ENCODE assay signal across 10 cellular contexts in genomic region chr2:58039170-58039611, GRCh38. TPM values are rescaled to one million over a fixed set of nuclear protein-coding genes. Genes with fewer than 3 reads are reported as not detected.
DNase-seq lines count a peak whose midpoint lies in the region; ATAC-seq and TF ChIP-seq lines count a peak whose summit lies in the region.
"Had no signal": no experiment of that assay in that cellular context is flagged by ENCODE, and none has a peak within 500 bp of the region (broad histone marks: within the 10 kb centered on the region; RNA-seq: fewer than 3 reads in every experiment).

No MANE protein-coding gene starts in this region.

- H3K36me3 Mint-ChIP-seq in CD4-positive, alpha-beta memory T cell: peaks cover 3 to 15% of the 10 kb centered on the region in 2 donors
- H3K36me3 Mint-ChIP-seq in Caco-2 (ENCODE audit: insufficient read depth, unreplicated experiment): no peaks in the 10 kb centered on the region

- DNase-seq in AG20443 (ENCODE audit: low spot score) (peak; percentile 30), adipocyte (ENCODE audit: low read depth) (peak; percentile 65), mesendoderm (no peak), Caco-2 (no peak), DMS114 treated with DMSO at 0.1 percent for 48 hours (lab: John Stamatoyannopoulos, UW; ENCODE audit: unreplicated experiment) (no peak)
- DNase-seq in CD4-positive, alpha-beta memory T cell: no peak
- DNase-seq: DND-41 had no signal

- no CpG with 5 or more reads among the region's 1 CpG for WGBS in mesendoderm (ENCODE audit: extremely low coverage, insufficient coverage, low lambda C conversion rate)

- no peak overlapping the region for H2BK15ac ChIP-seq in mesendoderm (replicated peaks; ENCODE audit: low read depth)

- no peak overlapping the region for H3K23ac ChIP-seq in mesendoderm (ENCODE audit: low read length)

- H3K9ac ChIP-seq in adipocyte (ENCODE audit: low read length): peak overlapping the region; percentile 28
- H3K9ac ChIP-seq in mesendoderm (ENCODE audit: low read length): no peak overlapping the region

- peaks cover 0 to 5% (median 2%) of the 10 kb centered on the region in 8 donors for H3K9me3 Mint-ChIP-seq in CD4-positive, alpha-beta memory T cell
- H3K9me3 Mint-ChIP-seq in Caco-2 (ENCODE audit: unreplicated experiment): no peaks in the 10 kb centered on the region

- no peak overlapping the region for H2BK120ac ChIP-seq in mesendoderm (ENCODE audit: low read depth, low read length)

- H2AK5ac ChIP-seq in mesendoderm (ENCODE audit: low read length): no peak overlapping the region

- no peak for TF ChIP-seq CTCF in Caco-2 (IDR thresholded peaks at IDR 0.05; ENCODE audit: insufficient read depth in 1 of 2, low read depth in 1 of 2, low read length in 1 of 2, severe bottlenecking in 1 of 2, unreplicated experiment in 1 of 2)

- H3K4ac ChIP-seq in mesendoderm (ENCODE audit: low read depth, low read length): no peak overlapping the region

- no peak overlapping the region for H3K27ac ChIP-seq in mesendoderm (ENCODE audit: low read depth, low read length)
- no peak overlapping the region for H3K27ac ChIP-seq in CD4-positive, alpha-beta memory T cell (ENCODE audit: low read depth, low read length)

- H3K4me1 ChIP-seq in adipocyte (ENCODE audit: control insufficient read depth, insufficient read depth, low read length) (peaks cover 8% of the 10 kb centered on the region), mesendoderm (ENCODE audit: control insufficient read depth, low read depth, low read length) (no peaks in the 10 kb centered on the region), Caco-2 (peaks cover 21% of the 10 kb centered on the region; the same call in 1 of the 2 replicates)
- H3K4me1 ChIP-seq in CD4-positive, alpha-beta memory T cell (ENCODE audit: insufficient read depth, low read length): no peaks in the 10 kb centered on the region

- H3K9me3 ChIP-seq in adipocyte (ENCODE audit: control insufficient read depth, low read length) (no peaks in the 10 kb centered on the region), Caco-2 (0 out of 2 replicates have a peak, but pooled peaks cover 6% of the 10 kb centered on the region)
- no peaks in the 10 kb centered on the region for H3K9me3 ChIP-seq in CD4-positive, alpha-beta memory T cell (ENCODE audit: control insufficient read depth in 1 of 2, low read length in 2 of 2)

- peaks cover 0 to 1% of the 10 kb centered on the region in 2 donors for H3K27me3 Mint-ChIP-seq in CD4-positive, alpha-beta memory T cell
- no peaks in the 10 kb centered on the region for H3K27me3 Mint-ChIP-seq in Caco-2 (ENCODE audit: insufficient read depth, unreplicated experiment)

- H4K5ac ChIP-seq in mesendoderm (ENCODE audit: low read length): no peak overlapping the region

- POLR2A ChIA-PET in CD4-positive, alpha-beta memory T cell (lab: Charles Lee; ENCODE audit: partially characterized antibody): no interaction called here
- POLR2A ChIA-PET in Caco-2 (lab: Charles Lee): no interaction called here

- H3K4me1 Mint-ChIP-seq in CD4-positive, alpha-beta memory T cell: peaks cover 4 to 7% (median 5%) of the 10 kb centered on the region in 4 donors
- H3K4me1 Mint-ChIP-seq in Caco-2 (ENCODE audit: low read depth, unreplicated experiment): peaks cover 22% of the 10 kb centered on the region

- H4K8ac ChIP-seq in mesendoderm (ENCODE audit: low read depth, low read length): no peak overlapping the region

- H3K79me2 ChIP-seq in mesendoderm (ENCODE audit: control insufficient read depth, insufficient read depth, low read length): no peaks in the 10 kb centered on the region

- H3K27ac Mint-ChIP-seq in CD4-positive, alpha-beta memory T cell: no peak overlapping the region
- no peak overlapping the region for H3K27ac Mint-ChIP-seq in Caco-2 (ENCODE audit: unreplicated experiment)
- H3K27ac Mint-ChIP-seq: T-helper 2 cell treated with Interferon-gamma antibody and Interleukin-4, amounts not matched to agents 5 μg/mL and 100 μg/mL, for 36 hours had no signal

- H3K79me1 ChIP-seq in mesendoderm (ENCODE audit: low read length): no peaks in the 10 kb centered on the region

- CTCF ChIA-PET in CD4-positive, alpha-beta memory T cell (lab: Charles Lee; ENCODE audit: partially characterized antibody): no interaction called here
- CTCF ChIA-PET in Caco-2 (lab: Charles Lee): no interaction called here

- H2BK5ac ChIP-seq in mesendoderm (ENCODE audit: low read length): no peak overlapping the region

- H3K27me3 ChIP-seq in adipocyte (replicated peaks; ENCODE audit: control insufficient read depth, insufficient read depth, low read length) (no peaks in the 10 kb centered on the region), mesendoderm (ENCODE audit: insufficient read depth, low read length, poor library complexity) (no peaks in the 10 kb centered on the region), Caco-2 (replicated peaks; ENCODE audit: control insufficient read depth, insufficient read depth, low read length) (no peaks in the 10 kb centered on the region)
- H3K27me3 ChIP-seq in CD4-positive, alpha-beta memory T cell (ENCODE audit: insufficient read depth, low read length): no peaks in the 10 kb centered on the region

- H3K36me3 ChIP-seq in adipocyte (ENCODE audit: control insufficient read depth, insufficient read depth, low read length, severe bottlenecking) (no peaks in the 10 kb centered on the region), mesendoderm (ENCODE audit: control insufficient read depth, insufficient read depth, low read length) (no peaks in the 10 kb centered on the region), Caco-2 (ENCODE audit: control insufficient read depth, insufficient read depth, low read length) (no peaks in the 10 kb centered on the region)
- H3K36me3 ChIP-seq in CD4-positive, alpha-beta memory T cell (ENCODE audit: insufficient read depth, low read length): no peaks in the 10 kb centered on the region

- H3K4me3 ChIP-seq in adipocyte (ENCODE audit: low read length) (peak overlapping the region; percentile 61), mesendoderm (ENCODE audit: low read length) (no peak overlapping the region), Caco-2 (ENCODE audit: low read depth, low read length) (no peak overlapping the region)
- no peak overlapping the region for H3K4me3 ChIP-seq in CD4-positive, alpha-beta memory T cell (ENCODE audit: low read length in 2 of 2)

- ATAC-seq in GM19455 (IDR thresholded peaks at IDR 0.05; ENCODE audit: unreplicated experiment): peak; percentile 67
- ATAC-seq in HG03354 (IDR thresholded peaks at IDR 0.05; ENCODE audit: poor library complexity, severe bottlenecking, unreplicated experiment): peak; percentile 69

- intact Hi-C loops in CD4-positive, alpha-beta memory T cell (cut with micrococcal nuclease): no loop called here
- intact Hi-C loops in Caco-2 (cut with micrococcal nuclease; ENCODE audit: unreplicated experiment): no loop called here

- H3K4me2 ChIP-seq in mesendoderm (ENCODE audit: low read length): no peak overlapping the region

- H3K4me3 Mint-ChIP-seq in CD4-positive, alpha-beta memory T cell: no peak overlapping the region
- no peak overlapping the region for H3K4me3 Mint-ChIP-seq in Caco-2 (ENCODE audit: unreplicated experiment)
- H3K4me3 Mint-ChIP-seq: T-helper 2 cell treated with Interferon-gamma antibody and Interleukin-4, amounts not matched to agents 5 μg/mL and 100 μg/mL, for 36 hours had no signal

- BruUV-seq in Caco-2 (replicated peaks; lab: Mats Ljungman, UMichigan): no TSS peak

- no peak overlapping the region for H3K18ac ChIP-seq in mesendoderm (ENCODE audit: low read length)

- no peak overlapping the region for H3K56ac ChIP-seq in mesendoderm (ENCODE audit: low read length)

RNA-seq across cellular contexts. Expression of gene VRK2, which starts 7.4 kb away (rescaled TPM):
- polyA plus RNA-seq in mesendoderm (2013, experiment 1 of 2): 22.2 TPM
- 24.4 TPM for polyA plus RNA-seq in mesendoderm (2013, experiment 2 of 2)
- 10 to 100 TPM; 15.5 to 17.4 TPM for total RNA-seq in CD4-positive, alpha-beta memory T cell
- 10 to 100 TPM; 20.1 to 21.4 TPM for polyA plus RNA-seq in CD4-positive, alpha-beta memory T cell
- 33.1 and 35.4 TPM in 2 replicates for total RNA-seq in Caco-2 (2022)

Comparison
In these comparisons a context has a peak if more than half of its experiments do, and no peak if none do; other contexts are left out.
1. DNase-seq: peak in AG20443 (single experiment) and adipocyte (single experiment); none in mesendoderm (single experiment), CD4-positive, alpha-beta memory T cell (0 of 5), Caco-2 (0 of 2) and DMS114 treated with DMSO at 0.1 percent for 48 hours (single experiment).